ENCODE assay signal across 8 cellular contexts in the genomic region with DNA sequence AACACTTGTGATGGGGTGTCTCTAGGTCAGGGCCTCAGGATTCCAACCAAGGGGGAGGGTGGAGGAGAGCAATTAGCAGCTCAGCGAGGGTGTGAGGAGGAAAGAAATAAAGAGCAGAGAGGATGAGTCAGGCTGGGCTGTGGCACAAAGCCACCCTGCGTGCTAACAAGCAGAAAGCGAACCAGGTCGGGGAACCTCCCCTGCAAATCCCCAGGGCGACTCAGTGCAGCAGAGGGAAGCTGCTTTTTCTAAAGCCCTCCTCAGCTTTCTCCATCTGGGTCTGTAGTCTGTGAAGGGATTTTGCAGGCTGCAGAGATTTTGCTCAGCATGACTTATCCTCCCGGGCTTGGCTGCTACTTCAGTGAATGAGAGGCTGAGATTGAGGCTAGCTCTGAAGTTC. TPM values are rescaled to one million over a fixed set of nuclear protein-coding genes. Genes with fewer than 3 reads are reported as not detected.
DNase-seq lines count a peak whose midpoint lies in the region; ATAC-seq and TF ChIP-seq lines count a peak whose summit lies in the region.

No MANE protein-coding gene starts in this region.

- no peak for TF ChIP-seq POLR2A in NB4 (IDR thresholded peaks at IDR 0.05; ENCODE audit: extremely low read depth, insufficient read length)

- ATAC-seq in GM18502 (IDR thresholded peaks at IDR 0.05; ENCODE audit: poor library complexity, unreplicated experiment): peak; percentile 66
- ATAC-seq in esophagus mucosa: peak; percentile 85
- no peak for ATAC-seq in GM19397 (IDR thresholded peaks at IDR 0.05; ENCODE audit: unreplicated experiment)
- ATAC-seq in GM21528 (IDR thresholded peaks at IDR 0.05; ENCODE audit: low FRiP score, unreplicated experiment): no peak

- peak; percentile 86 for DNase-seq in NB4 (ENCODE audit: low read depth)
- peak; percentile 49 for DNase-seq in retina
- DNase-seq in SHP77 (lab: John Stamatoyannopoulos, UW): no peak
- no peak for DNase-seq in DMS53 (lab: John Stamatoyannopoulos, UW)

- no peak overlapping the region for H3K4me3 ChIP-seq in NB4 (ENCODE audit: low read depth, low read length)

- no peak for TF ChIP-seq CTCF in NB4 (IDR thresholded peaks at IDR 0.05; ENCODE audit: low read depth, low read length)

RNA-seq across cellular contexts. Expression of a gene that starts 6.6 kb away (rescaled TPM):
- total RNA-seq in esophagus mucosa: not detected

RNA-seq across cellular contexts. Expression of a gene that starts 28.0 kb away (rescaled TPM):
- total RNA-seq in esophagus mucosa: 22.8 TPM

RNA-seq across cellular contexts. Expression of a gene that starts 56.6 kb away (rescaled TPM):
- 34.2 TPM for total RNA-seq in esophagus mucosa

Comparison
In these comparisons a context has a peak if more than half of its experiments do, and no peak if none do; other contexts are left out.
1. ATAC-seq: peak in GM18502 (single experiment) and esophagus mucosa (single experiment); none in GM19397 (single experiment) and GM21528 (single experiment).
2. DNase-seq: peak in NB4 (single experiment) and retina (single experiment); none in SHP77 (0 of 2) and DMS53 (single experiment).